ENCODE assay signal across 15 cellular contexts in genomic region chr11:944711-945470, GRCh38. TPM values are rescaled to one million over a fixed set of nuclear protein-coding genes. Genes with fewer than 3 reads are reported as not detected.
A peak's percentile ranks its signal among the peaks of the same experiment; 100 is the strongest.
DNase-seq lines count a peak whose midpoint lies in the region; ATAC-seq and TF ChIP-seq lines count a peak whose summit lies in the region.
"Had no signal": no experiment of that assay in that cellular context is flagged by ENCODE, and none has a peak within 500 bp of the region (broad histone marks: within the 10 kb centered on the region; RNA-seq: fewer than 3 reads in every experiment).

No MANE protein-coding gene starts in this region.

- H3K4me1 Mint-ChIP-seq in nephron progenitor cell = peaks cover 61% of the 10 kb centered on the region
- peaks cover 27 to 53% (median 48%) of the 10 kb centered on the region in 7 donors for H3K4me1 Mint-ChIP-seq in naive thymus-derived CD4-positive, alpha-beta T cell

- H3K27me3 Mint-ChIP-seq in nephron progenitor cell (ENCODE audit: low read depth, poor library complexity) = peaks cover 3% of the 10 kb centered on the region
- no peaks in the 10 kb centered on the region for H3K27me3 Mint-ChIP-seq in naive thymus-derived CD4-positive, alpha-beta T cell

- H3K27ac Mint-ChIP-seq in nephron progenitor cell = peak overlapping the region; percentile 93
- peak overlapping the region in 2 of 9 donors; percentile 49 to 59 for H3K27ac Mint-ChIP-seq in naive thymus-derived CD4-positive, alpha-beta T cell

- peaks cover 0 to 11% of the 10 kb centered on the region in 2 donors for H3K4me1 ChIP-seq in naive thymus-derived CD4-positive, alpha-beta T cell (ENCODE audit: control insufficient read depth in 2 of 2, insufficient read depth in 2 of 2, low read length in 2 of 2)

- H3K4me3 Mint-ChIP-seq in nephron progenitor cell = peak overlapping the region; percentile 18
- no peak overlapping the region for H3K4me3 Mint-ChIP-seq in naive thymus-derived CD4-positive, alpha-beta T cell

- CTCF ChIA-PET in naive thymus-derived CD4-positive, alpha-beta T cell (lab: Charles Lee) = no interaction called here

- peaks cover 30% of the 10 kb centered on the region for H3K36me3 ChIP-seq in WERI-Rb-1
- H3K36me3 ChIP-seq in naive thymus-derived CD4-positive, alpha-beta T cell (ENCODE audit: control insufficient read depth in 2 of 3, insufficient read depth in 3 of 3, low read length in 3 of 3) = peaks cover 3 to 27% (median 9%) of the 10 kb centered on the region in 3 experiments

- no peaks in the 10 kb centered on the region for H3K27me3 ChIP-seq in WERI-Rb-1 (ENCODE audit: insufficient read depth, low read depth, severe bottlenecking)
- no peaks in the 10 kb centered on the region for H3K27me3 ChIP-seq in naive thymus-derived CD4-positive, alpha-beta T cell (ENCODE audit: control insufficient read depth in 2 of 2, insufficient read depth in 2 of 2, low read length in 2 of 2)
- H3K27me3 ChIP-seq: Peyer's patch had no signal

- H3K4me3 ChIP-seq in WERI-Rb-1 (ENCODE audit: low read depth, low read length) = no peak overlapping the region
- H3K4me3 ChIP-seq in fibroblast of mammary gland (ENCODE audit: control insufficient read depth, low read depth, low read length) = no peak overlapping the region
- H3K4me3 ChIP-seq in naive thymus-derived CD4-positive, alpha-beta T cell (ENCODE audit: low read length) = no peak overlapping the region
- H3K4me3 ChIP-seq: coronary artery, Peyer's patch had no signal

- H3K9me3 Mint-ChIP-seq in nephron progenitor cell = peaks cover 23% of the 10 kb centered on the region
- H3K9me3 Mint-ChIP-seq in naive thymus-derived CD4-positive, alpha-beta T cell = peaks cover 0 to 15% (median 6%) of the 10 kb centered on the region in 11 donors

- no peaks in the 10 kb centered on the region for H3K9me3 ChIP-seq in WERI-Rb-1 (ENCODE audit: severe bottlenecking)
- peaks cover 0 to 11% (median 0%) of the 10 kb centered on the region in 3 experiments for H3K9me3 ChIP-seq in naive thymus-derived CD4-positive, alpha-beta T cell (ENCODE audit: control insufficient read depth in 2 of 3, low read length in 3 of 3)
- H3K9me3 ChIP-seq: Peyer's patch had no signal

- 0 out of 2 replicates have a peak, but pooled peaks have one; percentile 19 for TF ChIP-seq CTCF in WERI-Rb-1 (IDR thresholded peaks at IDR 0.05; ENCODE audit: low read depth, low read length)
- TF ChIP-seq CTCF in fibroblast of mammary gland (conservative IDR thresholded peaks at IDR 0.05; ENCODE audit: control insufficient read depth, insufficient read depth, low read depth, low read length) = peak; percentile 39
- no peak for TF ChIP-seq CTCF in nephron progenitor cell (IDR thresholded peaks at IDR 0.05)

- peaks cover 51% of the 10 kb centered on the region for H3K36me3 Mint-ChIP-seq in nephron progenitor cell (ENCODE audit: low read depth)
- H3K36me3 Mint-ChIP-seq in naive thymus-derived CD4-positive, alpha-beta T cell = peaks cover 17 to 59% (median 37%) of the 10 kb centered on the region in 5 donors

- intact Hi-C loops in naive thymus-derived CD4-positive, alpha-beta T cell (cut with micrococcal nuclease) = no loop called here

- POLR2A ChIA-PET in naive thymus-derived CD4-positive, alpha-beta T cell (lab: Charles Lee) = interaction anchor here (0.6 kb wide), 1 partner anchor 9 kb away, joined by 5 read pairs; no protein-coding TSS in a partner anchor

- H3K27ac ChIP-seq in WERI-Rb-1 = no peak overlapping the region
- H3K27ac ChIP-seq in naive thymus-derived CD4-positive, alpha-beta T cell (ENCODE audit: low read depth, low read length) = no peak overlapping the region

- peak; percentile 53 for DNase-seq in GM03348 (ENCODE audit: low spot score)
- no peak for DNase-seq in WERI-Rb-1
- peak; percentile 65 for DNase-seq in fibroblast of mammary gland (ENCODE audit: low read depth)
- DNase-seq in nephron progenitor cell = no peak
- no peak for DNase-seq in germinal center (ENCODE audit: low spot score)
- no peak for DNase-seq in naive thymus-derived CD4-positive, alpha-beta T cell
- DNase-seq: activated T-cell treated with anti-CD3 and anti-CD28 coated beads for 4 hours; DMS153; NCI-H2107; Peyer's patch; stimulated activated CD4-positive, alpha-beta T cell treated with anti-CD3 and anti-CD28 coated beads, Interleukin-4, amount 100 ng/mL, for 4 hours; substantia nigra had no signal

- no peak for ATAC-seq in HG03439 (IDR thresholded peaks at IDR 0.05; ENCODE audit: unreplicated experiment)
- no peak for ATAC-seq in HG02678 (IDR thresholded peaks at IDR 0.05; ENCODE audit: unreplicated experiment)
- ATAC-seq in naive thymus-derived CD4-positive, alpha-beta T cell = no peak

RNA-seq across cellular contexts. Expression of gene AP2A2, which starts 19.2 kb away (rescaled TPM):
- total RNA-seq in naive thymus-derived CD4-positive, alpha-beta T cell = 10 to 100 TPM; 70.1 to 93.3 (median 86.4) TPM
- polyA plus RNA-seq in naive thymus-derived CD4-positive, alpha-beta T cell = 10 to 100 TPM in 1 of 2 donors, 1 to 10 TPM in 1; 8.7 to 10.7 TPM

RNA-seq across cellular contexts. Expression of gene CHID1, which starts 34.3 kb away (rescaled TPM):
- 10 to 100 TPM; 30.8 to 56.3 (median 53.0) TPM for total RNA-seq in naive thymus-derived CD4-positive, alpha-beta T cell
- polyA plus RNA-seq in naive thymus-derived CD4-positive, alpha-beta T cell = 10 to 100 TPM; 57.5 to 61.0 TPM

Comparison
In these comparisons a context has a peak if more than half of its experiments do, and no peak if none do; other contexts are left out.
1. DNase-seq: peak in GM03348 (single experiment) and fibroblast of mammary gland (single experiment); none in WERI-Rb-1 (single experiment), nephron progenitor cell (single experiment), germinal center (single experiment) and naive thymus-derived CD4-positive, alpha-beta T cell (0 of 9).